11 cellular contexts compared by ENCODE assay signal in genomic region chr2:76455910-76456309, GRCh38.
"Had no signal": no experiment of that assay in that cellular context is flagged by ENCODE, and none has a peak within 500 bp of the region (broad histone marks: within the 10 kb centered on the region; RNA-seq: fewer than 3 reads in every experiment).

No MANE protein-coding gene starts in this region.

- FAIRE-seq: H1, H54 had no signal

- H3K4me2 ChIP-seq: GM23338 had no signal

- H3K27ac Mint-ChIP-seq: GM23338, HFFc6 had no signal

- H3K9me3 Mint-ChIP-seq: GM23338, H9 had no signal

- H3K36me3 ChIP-seq: HAP-1 had no signal

- H3K4me3 ChIP-seq: GM23248, GM23338, HAP-1 had no signal

- H3K9ac ChIP-seq: GM23248 had no signal

- H3K4me1 ChIP-seq: HAP-1 had no signal

- H3K9me3 ChIP-seq: HAP-1 had no signal

- H3K27ac ChIP-seq: GM23248 had no signal

- DNase-seq: GM23248, GOT3, H7, H9, HCEC 1CT, HFFc6 had no signal

- ATAC-seq: GM23338, HCT116 had no signal

- H2AFZ ChIP-seq: GM23248, GM23338 had no signal

- H3K4me3 Mint-ChIP-seq: GM23338, H9, HFFc6 had no signal
